ENCODE assay signal across 13 cellular contexts in the genomic region with DNA sequence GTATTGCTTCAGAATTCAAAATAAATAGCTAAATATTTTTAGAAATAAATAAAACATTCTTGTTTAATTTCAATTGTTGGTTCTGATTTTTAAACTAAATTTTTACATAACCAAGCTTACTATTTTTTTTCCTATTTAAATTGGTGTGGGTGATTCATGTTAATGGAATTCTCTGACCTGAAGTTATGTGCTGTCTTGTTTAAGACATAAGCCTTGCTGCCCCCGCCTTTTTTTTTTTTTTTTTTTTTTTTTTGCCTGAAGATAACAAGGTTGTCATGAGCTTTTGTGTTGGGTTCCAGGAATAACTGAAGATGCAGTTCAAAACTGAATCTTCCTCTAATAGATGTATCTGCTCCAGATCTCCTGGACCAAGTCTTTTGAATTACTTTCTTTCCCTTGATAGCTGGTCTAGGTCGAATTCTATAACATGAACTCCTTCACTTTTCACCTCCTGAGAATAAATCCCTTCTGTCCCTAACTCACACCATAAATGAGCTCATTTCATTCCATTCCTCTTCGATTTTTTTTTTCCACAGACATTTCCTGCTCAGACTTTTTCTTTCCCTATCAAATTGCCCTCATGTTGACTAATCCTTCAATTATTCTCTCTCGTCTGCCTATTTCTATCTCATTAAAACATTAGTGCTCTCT.
DNase-seq lines count a peak whose midpoint lies in the region; ATAC-seq and TF ChIP-seq lines count a peak whose summit lies in the region.
"Had no signal": no experiment of that assay in that cellular context is flagged by ENCODE, and none has a peak within 500 bp of the region (broad histone marks: within the 10 kb centered on the region; RNA-seq: fewer than 3 reads in every experiment).

No MANE protein-coding gene starts in this region.

- no peak overlapping the region for H3K27ac Mint-ChIP-seq in neural progenitor cell
- H3K27ac Mint-ChIP-seq: activated naive CD8-positive, alpha-beta T cell treated with anti-CD3 and anti-CD28 coated beads, Interleukin-2, amount 50 U/mL, for 24 hours had no signal

- TF ChIP-seq RAD21 in SK-N-SH (IDR thresholded peaks at IDR 0.05; ENCODE audit: low read length) = no peak

- no peak for TF ChIP-seq EP300 in SK-N-SH (IDR thresholded peaks at IDR 0.05; ENCODE audit: borderline replicate concordance in 1 of 2, low read depth in 1 of 2, low read length in 1 of 2)

- H3K79me2 ChIP-seq in SK-N-SH (ENCODE audit: insufficient read depth) (no peaks in the 10 kb centered on the region), neural progenitor cell (ENCODE audit: low read depth) (no peaks in the 10 kb centered on the region)

- CTCF ChIA-PET in SK-N-SH (lab: Yijun Ruan, JAX) = no interaction called here

- no peaks in the 10 kb centered on the region for H4K20me1 ChIP-seq in SK-N-SH (ENCODE audit: insufficient read depth)
- no peaks in the 10 kb centered on the region for H4K20me1 ChIP-seq in neural progenitor cell (ENCODE audit: low read depth)

- DNase-seq in ELR (ENCODE audit: low read depth) = peak; percentile 83
- no peak for DNase-seq in SK-N-SH
- DNase-seq in fibroblast of pulmonary artery (ENCODE audit: low read depth) = peak; percentile 83
- DNase-seq in retinal pigment epithelial cell (ENCODE audit: low read depth) = peak; percentile 55
- DNase-seq in neural progenitor cell (ENCODE audit: low spot score) = no peak
- no peak for DNase-seq in GF-D8 (lab: John Stamatoyannopoulos, UW)
- DNase-seq: activated naive CD8-positive, alpha-beta T cell treated with anti-CD3 and anti-CD28 coated beads, Interleukin-2, amount 50 U/mL, for 24 hours; effector memory CD4-positive, alpha-beta T cell; stimulated activated CD4-positive, alpha-beta T cell treated with anti-CD3 and anti-CD28 coated beads, Interleukin-2, amount 100 ng/mL, for 48 hours; stomach had no signal

- peak overlapping the region; percentile 36; the same call in 1 of the 2 replicates for H2AFZ ChIP-seq in SK-N-SH (ENCODE audit: low read depth)
- H2AFZ ChIP-seq in neural progenitor cell (replicated peaks) = no peak overlapping the region

- H3K4me2 ChIP-seq in SK-N-SH (no peak overlapping the region), neural progenitor cell (no peak overlapping the region)

- ATAC-seq in GM21381 (IDR thresholded peaks at IDR 0.05; ENCODE audit: unreplicated experiment) = no peak
- ATAC-seq in HG03280 (IDR thresholded peaks at IDR 0.05; ENCODE audit: unreplicated experiment) = no peak
- ATAC-seq: activated naive CD8-positive, alpha-beta T cell treated with anti-CD3 and anti-CD28 coated beads, Interleukin-2, amount 50 U/mL, for 24 hours; Panc1 had no signal

- H3K4me1 ChIP-seq in SK-N-SH (ENCODE audit: control insufficient read depth in 1 of 2, insufficient read depth in 2 of 2, low read depth in 1 of 2, low read length in 1 of 2) = peaks cover 0 to 3% of the 10 kb centered on the region in 2 experiments; a peak in 1 of 4 replicates
- no peaks in the 10 kb centered on the region for H3K4me1 ChIP-seq in neural progenitor cell
- H3K4me1 ChIP-seq: stomach had no signal

- 4% methylated on average over 4 of the region's 4 CpGs for WGBS in SK-N-SH (ENCODE audit: low lambda C conversion rate)

- H3K9ac ChIP-seq in SK-N-SH (no peak overlapping the region; the same call in 1 of the 2 replicates), neural progenitor cell (no peak overlapping the region)

- TF ChIP-seq CTCF in SK-N-SH (IDR thresholded peaks at IDR 0.05) = no peak
- no peak for TF ChIP-seq CTCF in fibroblast of pulmonary artery (IDR thresholded peaks at IDR 0.05; ENCODE audit: low read length, missing control alignments)
- TF ChIP-seq CTCF in retinal pigment epithelial cell (conservative IDR thresholded peaks at IDR 0.05; ENCODE audit: low read depth, low read length) = no peak
- no peak for TF ChIP-seq CTCF in neural progenitor cell (IDR thresholded peaks at IDR 0.05)

- no peaks in the 10 kb centered on the region for H3K36me3 Mint-ChIP-seq in neural progenitor cell

- POLR2A ChIA-PET in SK-N-SH (lab: Yijun Ruan, JAX) = no interaction called here

- H3K27me3 ChIP-seq in SK-N-SH (ENCODE audit: insufficient read depth) (no peaks in the 10 kb centered on the region), neural progenitor cell (no peaks in the 10 kb centered on the region)
- H3K27me3 ChIP-seq: stomach had no signal

- H3K27me3 Mint-ChIP-seq in neural progenitor cell (ENCODE audit: insufficient read depth, low read depth) = peaks cover 2% of the 10 kb centered on the region
- H3K27me3 Mint-ChIP-seq: activated naive CD8-positive, alpha-beta T cell treated with anti-CD3 and anti-CD28 coated beads, Interleukin-2, amount 50 U/mL, for 24 hours had no signal

- H3K36me3 ChIP-seq in SK-N-SH (replicated peaks in 1 of 2; ENCODE audit: control insufficient read depth in 1 of 2, insufficient read depth in 2 of 2, low read length in 1 of 2) (no peaks in the 10 kb centered on the region), neural progenitor cell (no peaks in the 10 kb centered on the region)
- H3K36me3 ChIP-seq: stomach had no signal

- H3K9me3 Mint-ChIP-seq in neural progenitor cell = no peaks in the 10 kb centered on the region
- H3K9me3 Mint-ChIP-seq: activated naive CD8-positive, alpha-beta T cell treated with anti-CD3 and anti-CD28 coated beads, Interleukin-2, amount 50 U/mL, for 24 hours had no signal

- H3K9me2 ChIP-seq in SK-N-SH = no peaks in the 10 kb centered on the region

- H3F3A ChIP-seq in SK-N-SH (replicated peaks; ENCODE audit: insufficient read depth) (peaks cover 10% of the 10 kb centered on the region), neural progenitor cell (ENCODE audit: low read depth) (no peaks in the 10 kb centered on the region)

- H3K27ac ChIP-seq in SK-N-SH (ENCODE audit: low read depth in 2 of 2, low read length in 1 of 2) = peak overlapping the region in 1 of 2 experiments; percentile 83; a peak in 3 of 4 replicates
- H3K27ac ChIP-seq in neural progenitor cell = no peak overlapping the region
- H3K27ac ChIP-seq: stomach had no signal

- H3K4me1 Mint-ChIP-seq in neural progenitor cell = no peaks in the 10 kb centered on the region
- H3K4me1 Mint-ChIP-seq: activated naive CD8-positive, alpha-beta T cell treated with anti-CD3 and anti-CD28 coated beads, Interleukin-2, amount 50 U/mL, for 24 hours had no signal

- H3K4me3 Mint-ChIP-seq in neural progenitor cell = no peak overlapping the region
- H3K4me3 Mint-ChIP-seq: activated naive CD8-positive, alpha-beta T cell treated with anti-CD3 and anti-CD28 coated beads, Interleukin-2, amount 50 U/mL, for 24 hours had no signal

- H3K4me3 ChIP-seq in SK-N-SH (ENCODE audit: low read depth in 2 of 2, low read length in 1 of 2) (no peak overlapping the region), fibroblast of pulmonary artery (replicated peaks; ENCODE audit: low read depth, low read length) (no peak overlapping the region), retinal pigment epithelial cell (ENCODE audit: low read length) (no peak overlapping the region), neural progenitor cell (no peak overlapping the region)
- H3K4me3 ChIP-seq: stomach had no signal

- H3K9me3 ChIP-seq in SK-N-SH = no peaks in the 10 kb centered on the region
- no peaks in the 10 kb centered on the region for H3K9me3 ChIP-seq in neural progenitor cell (ENCODE audit: low read depth)
- H3K9me3 ChIP-seq: stomach had no signal

TF ChIP-seq in SK-N-SH, 30 proteins besides CTCF, POLR2A, EP300 and RAD21:
- TF ChIP-seq FOSL2 (IDR thresholded peaks at IDR 0.05; ENCODE audit: borderline replicate concordance, low read depth) (peak; percentile 45; the same call in 1 of the 2 replicates), JUND (IDR thresholded peaks at IDR 0.05) (peak; percentile 28; the same call in 1 of the 2 replicates)
- TF ChIP-seq, protein P1, sequence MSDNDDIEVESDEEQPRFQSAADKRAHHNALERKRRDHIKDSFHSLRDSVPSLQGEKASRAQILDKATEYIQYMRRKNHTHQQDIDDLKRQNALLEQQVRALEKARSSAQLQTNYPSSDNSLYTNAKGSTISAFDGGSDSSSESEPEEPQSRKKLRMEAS (IDR thresholded peaks at IDR 0.05; ENCODE audit: low read depth) = no peak

Comparison
In these comparisons a context has a peak if more than half of its experiments do, and no peak if none do; other contexts are left out.
1. DNase-seq: peak in ELR (single experiment), fibroblast of pulmonary artery (single experiment) and retinal pigment epithelial cell (single experiment); none in SK-N-SH (single experiment), neural progenitor cell (single experiment) and GF-D8 (single experiment).